Comparison of ENCODE assay signal across 33 cellular contexts in the genomic region with DNA sequence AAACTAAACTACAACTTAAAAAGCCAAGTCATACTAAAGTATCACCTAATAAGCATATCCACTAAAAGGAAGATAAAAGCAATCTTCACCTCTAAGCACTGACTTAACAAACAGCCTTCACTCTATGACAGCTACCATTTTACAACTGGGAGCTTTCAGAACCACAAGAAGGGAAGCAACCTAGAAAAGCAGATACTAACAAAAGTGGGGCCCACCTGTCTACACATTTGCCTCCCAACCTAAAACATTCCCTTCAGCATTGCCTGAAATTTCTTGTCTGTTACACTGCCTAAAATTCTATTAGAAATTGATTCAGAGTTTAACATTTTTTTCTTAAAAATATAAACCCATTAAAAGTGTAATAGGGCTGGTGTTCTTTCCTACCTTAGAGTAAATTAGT.
"Had no signal": no experiment of that assay in that cellular context is flagged by ENCODE, and none has a peak within 500 bp of the region (broad histone marks: within the 10 kb centered on the region; RNA-seq: fewer than 3 reads in every experiment).

No MANE protein-coding gene starts in this region.

- H3K4me1 ChIP-seq: adrenal gland, body of pancreas, colonic mucosa had no signal

- H3K27ac Mint-ChIP-seq: activated CD4-positive, alpha-beta memory T cell treated with anti-CD3 and anti-CD28 coated beads for 36 hours; activated CD4-positive, alpha-beta T cell treated with anti-CD3 and anti-CD28 coated beads for 36 hours; activated CD4-positive, alpha-beta T cell treated with anti-CD3 and anti-CD28 coated beads, Interleukin-2, amount 10 ng/mL, durations not matched to agents 24 days and 14 days; activated CD8-positive, alpha-beta memory T cell treated with anti-CD3 and anti-CD28 coated beads, Interleukin-2, amount 10 ng/mL, durations not matched to agents 7 days and 5 days; activated CD8-positive, alpha-beta T cell treated with anti-CD3 and anti-CD28 coated beads, Interleukin-2, amount 10 ng/mL, durations not matched to agents 7 days and 5 days; activated naive CD4-positive, alpha-beta T cell treated with anti-CD3 and anti-CD28 coated beads for 36 hours; activated naive CD4-positive, alpha-beta T cell treated with anti-CD3 and anti-CD28 coated beads, Interleukin-2, amount 50 U/mL, for 24 hours; activated naive CD8-positive, alpha-beta T cell treated with anti-CD3 and anti-CD28 coated beads for 36 hours; activated naive CD8-positive, alpha-beta T cell treated with anti-CD3 and anti-CD28 coated beads, Interleukin-2, amount 50 U/mL, for 24 hours; activated T-helper 1 cell treated with anti-CD3 and anti-CD28 coated beads, Interleukin-12 subunit alpha, Interleukin-12 subunit beta, Interleukin-2, Interleukin-4 antibody, amounts not matched to agents 30 ng/mL and 10 ng/mL and 1 ng/mL, durations not matched to agents 14 hours and 24 hours and 36 hours; activated T-helper 2 cell treated with anti-CD3 and anti-CD28 coated beads, Interferon-gamma antibody, Interleukin-2, Interleukin-4, amounts not matched to agents 10 μg/mL and 5 μg/mL and 100 μg/mL, durations not matched to agents 14 hours and 24 hours and 36 hours; endodermal cell; T-helper 1 cell treated with Interleukin-12 subunit alpha and Interleukin-12 subunit beta and Interleukin-4 antibody, amounts not matched to agents 30 μg/mL and 1 μg/mL, for 36 hours; T-helper 2 cell treated with Interferon-gamma antibody and Interleukin-4, amounts not matched to agents 5 μg/mL and 100 μg/mL, for 36 hours had no signal

- H3K27me3 Mint-ChIP-seq: activated CD4-positive, alpha-beta memory T cell treated with anti-CD3 and anti-CD28 coated beads for 36 hours; activated CD4-positive, alpha-beta T cell treated with anti-CD3 and anti-CD28 coated beads for 36 hours; activated CD4-positive, alpha-beta T cell treated with anti-CD3 and anti-CD28 coated beads, Interleukin-2, amount 10 ng/mL, durations not matched to agents 24 days and 14 days; activated CD8-positive, alpha-beta memory T cell treated with anti-CD3 and anti-CD28 coated beads, Interleukin-2, amount 10 ng/mL, durations not matched to agents 7 days and 5 days; activated naive CD4-positive, alpha-beta T cell treated with anti-CD3 and anti-CD28 coated beads, Interleukin-2, amount 50 U/mL, for 24 hours; activated naive CD8-positive, alpha-beta T cell treated with anti-CD3 and anti-CD28 coated beads for 36 hours; activated naive CD8-positive, alpha-beta T cell treated with anti-CD3 and anti-CD28 coated beads, Interleukin-2, amount 50 U/mL, for 24 hours; T-cell had no signal

- H3K9me3 Mint-ChIP-seq: activated CD4-positive, alpha-beta memory T cell treated with anti-CD3 and anti-CD28 coated beads for 36 hours; activated CD4-positive, alpha-beta T cell treated with anti-CD3 and anti-CD28 coated beads, Interleukin-2, amount 10 ng/mL, durations not matched to agents 24 days and 14 days; activated naive CD4-positive, alpha-beta T cell treated with anti-CD3 and anti-CD28 coated beads for 36 hours; activated naive CD4-positive, alpha-beta T cell treated with anti-CD3 and anti-CD28 coated beads, Interleukin-2, amount 50 U/mL, for 24 hours; activated naive CD8-positive, alpha-beta T cell treated with anti-CD3 and anti-CD28 coated beads for 36 hours; activated naive CD8-positive, alpha-beta T cell treated with anti-CD3 and anti-CD28 coated beads, Interleukin-2, amount 50 U/mL, for 24 hours; activated T-helper 1 cell treated with anti-CD3 and anti-CD28 coated beads, Interleukin-12 subunit alpha, Interleukin-12 subunit beta, Interleukin-2, Interleukin-4 antibody, amounts not matched to agents 30 ng/mL and 10 ng/mL and 1 ng/mL, durations not matched to agents 14 hours and 24 hours and 36 hours; activated T-helper 2 cell treated with anti-CD3 and anti-CD28 coated beads, Interferon-gamma antibody, Interleukin-2, Interleukin-4, amounts not matched to agents 10 μg/mL and 5 μg/mL and 100 μg/mL, durations not matched to agents 14 hours and 24 hours and 36 hours; endodermal cell; T-cell; T-helper 1 cell treated with Interleukin-12 subunit alpha and Interleukin-12 subunit beta and Interleukin-4 antibody, amounts not matched to agents 30 μg/mL and 1 μg/mL, for 36 hours; T-helper 2 cell treated with Interferon-gamma antibody and Interleukin-4, amounts not matched to agents 5 μg/mL and 100 μg/mL, for 36 hours had no signal

- H3K9me3 ChIP-seq: adrenal gland, body of pancreas, colonic mucosa had no signal

- H3K27ac ChIP-seq: adrenal gland, body of pancreas, colonic mucosa had no signal

- H3K36me3 ChIP-seq: colonic mucosa had no signal

- H3K4me3 Mint-ChIP-seq: activated CD4-positive, alpha-beta memory T cell treated with anti-CD3 and anti-CD28 coated beads for 36 hours; activated CD4-positive, alpha-beta T cell treated with anti-CD3 and anti-CD28 coated beads for 36 hours; activated CD4-positive, alpha-beta T cell treated with anti-CD3 and anti-CD28 coated beads, Interleukin-2, amount 10 ng/mL, durations not matched to agents 24 days and 14 days; activated CD8-positive, alpha-beta memory T cell treated with anti-CD3 and anti-CD28 coated beads, Interleukin-2, amount 10 ng/mL, durations not matched to agents 7 days and 5 days; activated CD8-positive, alpha-beta T cell treated with anti-CD3 and anti-CD28 coated beads, Interleukin-2, amount 10 ng/mL, durations not matched to agents 7 days and 5 days; activated naive CD4-positive, alpha-beta T cell treated with anti-CD3 and anti-CD28 coated beads for 36 hours; activated naive CD4-positive, alpha-beta T cell treated with anti-CD3 and anti-CD28 coated beads, Interleukin-2, amount 50 U/mL, for 24 hours; activated naive CD8-positive, alpha-beta T cell treated with anti-CD3 and anti-CD28 coated beads for 36 hours; activated naive CD8-positive, alpha-beta T cell treated with anti-CD3 and anti-CD28 coated beads, Interleukin-2, amount 50 U/mL, for 24 hours; activated T-helper 1 cell treated with anti-CD3 and anti-CD28 coated beads, Interleukin-12 subunit alpha, Interleukin-12 subunit beta, Interleukin-2, Interleukin-4 antibody, amounts not matched to agents 30 ng/mL and 10 ng/mL and 1 ng/mL, durations not matched to agents 14 hours and 24 hours and 36 hours; endodermal cell; T-cell; T-helper 1 cell treated with Interleukin-12 subunit alpha and Interleukin-12 subunit beta and Interleukin-4 antibody, amounts not matched to agents 30 μg/mL and 1 μg/mL, for 36 hours; T-helper 2 cell treated with Interferon-gamma antibody and Interleukin-4, amounts not matched to agents 5 μg/mL and 100 μg/mL, for 36 hours had no signal

- H3K4me3 ChIP-seq: adrenal gland, body of pancreas, colonic mucosa had no signal

- DNase-seq: activated CD4-positive, alpha-beta memory T cell treated with anti-CD3 and anti-CD28 coated beads for 36 hours; activated CD4-positive, alpha-beta T cell treated with anti-CD3 and anti-CD28 coated beads for 36 hours; activated CD4-positive, alpha-beta T cell treated with anti-CD3 and anti-CD28 coated beads, Interleukin-2, amount 10 ng/mL, durations not matched to agents 24 days and 14 days; activated CD4-positive, CD25-positive, alpha-beta regulatory T cell; activated CD4-positive, CD25-positive, alpha-beta regulatory T cell treated with anti-CD3 and anti-CD28 coated beads, Interleukin-2, amount 50 U/mL, for 72 hours; activated CD8-positive, alpha-beta memory T cell treated with anti-CD3 and anti-CD28 coated beads, Interleukin-2, amount 10 ng/mL, durations not matched to agents 7 days and 5 days; activated CD8-positive, alpha-beta memory T cell treated with anti-CD3 and anti-CD28 coated beads, Interleukin-2, amount 50 U/mL, for 4 hours; activated CD8-positive, alpha-beta T cell treated with anti-CD3 and anti-CD28 coated beads, Interleukin-2, amount 10 ng/mL, durations not matched to agents 7 days and 5 days; activated effector memory CD4-positive, alpha-beta T cell treated with anti-CD3 and anti-CD28 coated beads, Interleukin-2, amount 50 U/mL, for 16 hours; activated naive CD4-positive, alpha-beta T cell treated with anti-CD3 and anti-CD28 coated beads for 36 hours; activated naive CD8-positive, alpha-beta T cell treated with anti-CD3 and anti-CD28 coated beads for 36 hours; activated naive CD8-positive, alpha-beta T cell treated with anti-CD3 and anti-CD28 coated beads, Interleukin-2, amount 50 U/mL, for 24 hours; activated T-cell treated with anti-CD3 and anti-CD28 coated beads, Interleukin-2, amount 50 U/mL, for 1 hour; activated T-cell treated with anti-CD3 and anti-CD28 coated beads, Interleukin-2, amount 50 U/mL, for 48 hours; adrenal gland; amygdala; aorta; body of pancreas; central memory CD4-positive, alpha-beta T cell; cerebellar nuclear complex; colonic mucosa; effector CD8-positive, alpha-beta T cell; endodermal cell; foreskin fibroblast; head of caudate nucleus; T-cell; T1000 had no signal

- ATAC-seq: activated CD4-positive, alpha-beta T cell treated with anti-CD3 and anti-CD28 coated beads for 36 hours; activated CD8-positive, alpha-beta memory T cell treated with anti-CD3 and anti-CD28 coated beads, Interleukin-2, amount 10 ng/mL, durations not matched to agents 7 days and 5 days; activated CD8-positive, alpha-beta T cell treated with anti-CD3 and anti-CD28 coated beads, Interleukin-2, amount 10 ng/mL, durations not matched to agents 7 days and 5 days; activated naive CD8-positive, alpha-beta T cell treated with anti-CD3 and anti-CD28 coated beads, Interleukin-2, amount 50 U/mL, for 24 hours; body of pancreas; esophagus mucosa; T-cell had no signal

- H3K27me3 ChIP-seq: adrenal gland, body of pancreas, colonic mucosa had no signal

- H3K4me1 Mint-ChIP-seq: activated CD8-positive, alpha-beta memory T cell treated with anti-CD3 and anti-CD28 coated beads, Interleukin-2, amount 10 ng/mL, durations not matched to agents 7 days and 5 days; T-cell had no signal
